9 cellular contexts compared by ENCODE assay signal in genomic region chr18:47163241-47163640, GRCh38. TPM values are rescaled to one million over a fixed set of nuclear protein-coding genes. Genes with fewer than 3 reads are reported as not detected.
DNase-seq lines count a peak whose midpoint lies in the region; ATAC-seq, FAIRE-seq and TF ChIP-seq lines count a peak whose summit lies in the region.
"Had no signal": no experiment of that assay in that cellular context is flagged by ENCODE, and none has a peak within 500 bp of the region (broad histone marks: within the 10 kb centered on the region; RNA-seq: fewer than 3 reads in every experiment).

No MANE protein-coding gene starts in this region.

- WGBS in testis, 2 donors, result 83 to 88% methylated on average over 5 of the region's 5 CpGs

- H2AFZ ChIP-seq in KMS-11 (ENCODE audit: low read depth), result no peak overlapping the region

- DNase-seq in H54 (ENCODE audit: insufficient read length, low spot score) (no peak), kidney glomerular epithelial cell (lab: John Stamatoyannopoulos, UW) (peak; percentile 90), GM19240 (ENCODE audit: insufficient read length, low spot score) (no peak), 8988T (no peak), testis (no peak)
- no peak for DNase-seq in activated effector memory CD4-positive, alpha-beta T cell treated with anti-CD3 and anti-CD28 coated beads, Interleukin-2, amount 50 U/mL, for 16 hours
- DNase-seq: head of caudate nucleus had no signal

- H3K27ac ChIP-seq in KMS-11 (no peak overlapping the region), testis (no peak overlapping the region)

- peak overlapping the region; percentile 21; the same call in 1 of the 2 replicates for H3K4me2 ChIP-seq in KMS-11

- H3K27me3 ChIP-seq in KMS-11 (ENCODE audit: insufficient read depth, low read depth), result no peaks in the 10 kb centered on the region
- no peaks in the 10 kb centered on the region for H3K27me3 ChIP-seq in testis

- intact Hi-C loops in testis (cut with DNase I; ENCODE audit: low total_unique reads), result no loop called here

- H4K20me1 ChIP-seq in KMS-11 (ENCODE audit: insufficient read depth), result peaks cover 6% of the 10 kb centered on the region

- H3K9ac ChIP-seq in KMS-11, result no peak overlapping the region

- no peak for TF ChIP-seq POLR2A in H54 (IDR thresholded peaks at IDR 0.05; ENCODE audit: low read depth, low read length)
- TF ChIP-seq POLR2A in testis (IDR thresholded peaks at IDR 0.05), result no peak

- ATAC-seq in GM18858 (IDR thresholded peaks at IDR 0.05; ENCODE audit: unreplicated experiment), result peak; percentile 78

- no peaks in the 10 kb centered on the region for H3K9me3 ChIP-seq in testis

- peaks cover 73% of the 10 kb centered on the region; the same call in 1 of the 2 replicates for H3K79me2 ChIP-seq in KMS-11 (ENCODE audit: insufficient read depth, low read depth)

- peaks cover 51% of the 10 kb centered on the region for H3K4me1 ChIP-seq in KMS-11 (ENCODE audit: low read depth, poor library complexity, severe bottlenecking)
- no peaks in the 10 kb centered on the region for H3K4me1 ChIP-seq in testis

- H3K4me3 ChIP-seq in KMS-11 (IDR thresholded peaks at IDR 0.05; ENCODE audit: insufficient read depth, low read depth, low read length) (no peak overlapping the region), testis (no peak overlapping the region)

- H3K36me3 ChIP-seq in KMS-11 (ENCODE audit: insufficient read depth) (no peaks in the 10 kb centered on the region), testis (ENCODE audit: low read depth, missing control alignments) (no peaks in the 10 kb centered on the region)

- FAIRE-seq in H54 (lab: Jason Lieb, UNC), result peak; percentile 91

- no peak for TF ChIP-seq CTCF in KMS-11 (conservative IDR thresholded peaks at IDR 0.05; ENCODE audit: low read depth, low read length)
- no peak for TF ChIP-seq CTCF in testis (IDR thresholded peaks at IDR 0.05)

RNA-seq across cellular contexts. Expression of gene IER3IP1, which starts 12.9 kb away (rescaled TPM):
- 10 to 100 TPM; 12.3 to 14.2 TPM for total RNA-seq in testis
- polyA plus RNA-seq in testis (ENCODE audit: insufficient read depth, low read depth, low replicate concordance), result 15.9 TPM

RNA-seq across cellular contexts. Expression of gene HDHD2, which starts 12.9 kb away (rescaled TPM):
- 10 to 100 TPM; 39.8 to 40.4 TPM for total RNA-seq in testis
- 32.3 TPM for polyA plus RNA-seq in testis (ENCODE audit: insufficient read depth, low read depth, low replicate concordance)
